1 cellular context compared by ENCODE assay signal in genomic region chr2:235263205-235264120, GRCh38.
TF ChIP-seq lines count a peak whose summit lies in the region.

No MANE protein-coding gene starts in this region.

TF ChIP-seq in K562, 482 proteins besides CTCF, POLR2A, EP300 and RAD21 (continued from another document):
- TF ChIP-seq, protein P1, sequence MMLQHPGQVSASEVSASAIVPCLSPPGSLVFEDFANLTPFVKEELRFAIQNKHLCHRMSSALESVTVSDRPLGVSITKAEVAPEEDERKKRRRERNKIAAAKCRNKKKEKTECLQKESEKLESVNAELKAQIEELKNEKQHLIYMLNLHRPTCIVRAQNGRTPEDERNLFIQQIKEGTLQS (IDR thresholded peaks at IDR 0.05): peak; percentile 64
- TF ChIP-seq, protein P1 (CRISPR knock-in tag; conservative IDR thresholded peaks at IDR 0.05): no peak
- TF ChIP-seq ZNF12 (CRISPR knock-in tag; IDR thresholded peaks at IDR 0.05) (no peak), ZNF165 (CRISPR knock-in tag; IDR thresholded peaks at IDR 0.05; ENCODE audit: borderline replicate concordance) (no peak), ZNF175 (CRISPR knock-in tag; IDR thresholded peaks at IDR 0.05; ENCODE audit: low read depth) (no peak), FOXP4 (CRISPR knock-in tag; IDR thresholded peaks at IDR 0.05; ENCODE audit: borderline replicate concordance) (no peak), CC2D1A (IDR thresholded peaks at IDR 0.05) (no peak), E2F6 (IDR thresholded peaks at IDR 0.05; ENCODE audit: borderline replicate concordance in 1 of 2, extremely low read depth in 1 of 2, insufficient read depth in 1 of 2, insufficient read length in 1 of 2, low read depth in 1 of 2, low read length in 1 of 2, poor library complexity in 1 of 2, severe bottlenecking in 1 of 2) (peak in 1 of 2 experiments; percentile 20), XRCC4 (IDR thresholded peaks at IDR 0.05; ENCODE audit: extremely low read depth, insufficient read depth, insufficient read length) (no peak), TRIM24 (IDR thresholded peaks at IDR 0.05) (no peak), RFX1 (IDR thresholded peaks at IDR 0.05) (no peak), NFE2L1 (tag; IDR thresholded peaks at IDR 0.05; ENCODE audit: borderline replicate concordance, low read depth) (no peak)
- TF ChIP-seq, protein P2, sequence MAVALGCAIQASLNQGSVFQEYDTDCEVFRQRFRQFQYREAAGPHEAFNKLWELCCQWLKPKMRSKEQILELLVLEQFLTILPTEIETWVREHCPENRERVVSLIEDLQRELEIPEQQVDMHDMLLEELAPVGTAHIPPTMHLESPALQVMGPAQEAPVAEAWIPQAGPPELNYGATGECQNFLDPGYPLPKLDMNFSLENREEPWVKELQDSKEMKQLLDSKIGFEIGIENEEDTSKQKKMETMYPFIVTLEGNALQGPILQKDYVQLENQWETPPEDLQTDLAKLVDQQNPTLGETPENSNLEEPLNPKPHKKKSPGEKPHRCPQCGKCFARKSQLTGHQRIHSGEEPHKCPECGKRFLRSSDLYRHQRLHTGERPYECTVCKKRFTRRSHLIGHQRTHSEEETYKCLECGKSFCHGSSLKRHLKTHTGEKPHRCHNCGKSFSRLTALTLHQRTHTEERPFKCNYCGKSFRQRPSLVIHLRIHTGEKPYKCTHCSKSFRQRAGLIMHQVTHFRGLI (CRISPR knock-in tag; IDR thresholded peaks at IDR 0.05): no peak
